ENCODE assay signal across 28 cellular contexts in the genomic region with DNA sequence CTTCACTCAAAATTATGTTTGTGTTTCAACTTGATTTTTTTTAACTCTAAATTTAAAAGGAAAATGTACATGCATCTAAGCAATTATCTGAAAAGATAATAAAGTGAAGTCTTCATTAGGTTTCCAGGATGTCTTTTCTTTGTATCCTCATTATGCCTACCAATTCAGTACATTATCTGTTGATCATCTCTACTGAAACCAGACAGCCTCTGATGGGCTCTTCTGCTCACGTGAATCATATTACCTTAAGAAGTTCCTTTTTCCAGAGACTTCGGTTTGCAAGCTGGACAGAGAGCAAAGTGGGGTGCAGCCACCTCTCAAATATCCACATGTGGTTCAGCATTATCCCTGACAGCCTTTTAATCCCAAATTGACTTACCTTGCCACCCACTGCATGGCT.
"Had no signal": no experiment of that assay in that cellular context is flagged by ENCODE, and none has a peak within 500 bp of the region (broad histone marks: within the 10 kb centered on the region; RNA-seq: fewer than 3 reads in every experiment).

No MANE protein-coding gene starts in this region.

- H3K27ac ChIP-seq: left lung, lower lobe of right lung, pancreas, prostate gland, skin epidermis, stomach, testis, transverse colon, upper lobe of left lung, vagina had no signal

- H3K4me1 ChIP-seq: left lung, lower lobe of right lung, pancreas, prostate gland, stomach, transverse colon, vagina had no signal

- H3K36me3 ChIP-seq: left lung, lower lobe of right lung, pancreas, prostate gland, stomach, thyroid gland, transverse colon, upper lobe of left lung, vagina had no signal

- H3K9me3 ChIP-seq: left lung, lower lobe of right lung, pancreas, prostate gland, stomach, testis, thyroid gland, transverse colon, upper lobe of left lung, vagina had no signal

- H3K27me3 ChIP-seq: left lung, stomach, testis, thyroid gland, transverse colon, upper lobe of left lung, vagina had no signal

- ATAC-seq: left colon; left lung; lower lobe of right lung; naive thymus-derived CD8-positive, alpha-beta T cell; pancreas; right cardiac atrium; sciatic nerve; stimulated activated naive B cell treated with anti-CD40 and anti-IgM and Interleukin-4, amounts not matched to agents 10 μg/mL and 1 μg/mL and 100 μg/mL, for 72 hours; stimulated activated naive CD8-positive, alpha-beta T cell treated with anti-CD3 and anti-CD28 coated beads, Interleukin-15, Interleukin-2, amounts not matched to agents 100 U/mL and 50 U/mL, for 24 hours had no signal

- DNase-seq: immature natural killer cell; kidney; left colon; left lung; lower lobe of right lung; mammary epithelial cell; mesenchymal stem cell; naive thymus-derived CD8-positive, alpha-beta T cell; nucleus accumbens; pancreas; posterior cingulate gyrus; retina; right cardiac atrium; stimulated activated CD4-positive, alpha-beta T cell treated with anti-CD3 and anti-CD28 coated beads, Interleukin-12 subunit alpha, Interleukin-12 subunit beta, amount 100 ng/mL, for 4 hours; stimulated activated CD4-positive, alpha-beta T cell treated with anti-CD3 and anti-CD28 coated beads, Interleukin-15, amount 100 ng/mL, for 24 hours; stimulated activated CD4-positive, alpha-beta T cell treated with anti-CD3 and anti-CD28 coated beads, Interleukin-2, amount 100 ng/mL, for 24 hours; stimulated activated CD4-positive, alpha-beta T cell treated with anti-CD3 and anti-CD28 coated beads, Interleukin-4, amount 100 ng/mL, for 1 hour; stimulated activated naive B cell treated with anti-CD40 and anti-IgM and Interleukin-4, amounts not matched to agents 10 μg/mL and 1 μg/mL and 100 μg/mL, for 72 hours; stimulated activated naive CD8-positive, alpha-beta T cell treated with anti-CD3 and anti-CD28 coated beads, Interleukin-15, Interleukin-2, amounts not matched to agents 100 U/mL and 50 U/mL, for 24 hours; stomach; testis; thyroid gland; transverse colon; upper lobe of left lung had no signal

- H3K4me3 ChIP-seq: left lung, lower lobe of right lung, pancreas, prostate gland, skin epidermis, stomach, testis, thyroid gland, transverse colon, upper lobe of left lung, vagina had no signal
